In genomic region chr1:25688390-25689119, GRCh38 we compare ENCODE assay signal across 14 cellular contexts.
DNase-seq lines count a peak whose midpoint lies in the region; ATAC-seq and TF ChIP-seq lines count a peak whose summit lies in the region.
"Had no signal": no experiment of that assay in that cellular context is flagged by ENCODE, and none has a peak within 500 bp of the region (broad histone marks: within the 10 kb centered on the region; RNA-seq: fewer than 3 reads in every experiment).

No MANE protein-coding gene starts in this region.

- no peak overlapping the region for H3K4me3 Mint-ChIP-seq in stimulated activated naive B cell treated with anti-CD40 and anti-IgM and Interleukin-4, amounts not matched to agents 10 μg/mL and 1 μg/mL and 100 μg/mL, for 72 hours
- H3K4me3 Mint-ChIP-seq: activated CD4-positive, alpha-beta memory T cell treated with anti-CD3 and anti-CD28 coated beads for 36 hours; activated naive CD8-positive, alpha-beta T cell; neural progenitor cell had no signal

- H3K9me3 Mint-ChIP-seq in stimulated activated naive B cell treated with anti-CD40 and anti-IgM and Interleukin-4, amounts not matched to agents 10 μg/mL and 1 μg/mL and 100 μg/mL, for 72 hours: no peaks in the 10 kb centered on the region
- H3K9me3 Mint-ChIP-seq: activated CD4-positive, alpha-beta memory T cell treated with anti-CD3 and anti-CD28 coated beads for 36 hours; neural progenitor cell had no signal

- H3K36me3 ChIP-seq in tibial artery: no peaks in the 10 kb centered on the region
- H3K36me3 ChIP-seq: neural progenitor cell had no signal

- ATAC-seq in right cardiac atrium (peak; percentile 53), GM21737 (IDR thresholded peaks at IDR 0.05; ENCODE audit: unreplicated experiment) (no peak)
- ATAC-seq in stimulated activated naive B cell treated with anti-CD40 and anti-IgM and Interleukin-4, amounts not matched to agents 10 μg/mL and 1 μg/mL and 100 μg/mL, for 72 hours (replicated peaks): no peak

- WGBS in right cardiac atrium: 49% methylated on average over 9 of the region's 9 CpGs

- H3K27ac ChIP-seq in right cardiac atrium (ENCODE audit: low read length) (peak overlapping the region; percentile 42), tibial artery (peak overlapping the region; percentile 57 to 70)
- H3K27ac ChIP-seq: neural progenitor cell had no signal

- DNase-seq in DMS79 treated with DMSO at 0.1 percent for 48 hours (lab: John Stamatoyannopoulos, UW) (peak; percentile 22), DMS79 (lab: John Stamatoyannopoulos, UW) (no peak), astrocyte of the hippocampus (ENCODE audit: low read depth, low spot score) (peak; percentile 36), right cardiac atrium (peak in 2 of 3 donors; percentile 58 to 75), tibial artery (peak; percentile 79 to 92), putamen (ENCODE audit: low spot score) (no peak)
- DNase-seq in stimulated activated naive B cell treated with anti-CD40 and anti-IgM and Interleukin-4, amounts not matched to agents 10 μg/mL and 1 μg/mL and 100 μg/mL, for 72 hours: no peak
- DNase-seq: 8988T; activated CD4-positive, alpha-beta memory T cell treated with anti-CD3 and anti-CD28 coated beads for 36 hours; NCI-H774; stimulated activated CD4-positive, alpha-beta T cell treated with anti-CD3 and anti-CD28 coated beads, Interleukin-4, amount 100 ng/mL, for 1 hour had no signal

- no peaks in the 10 kb centered on the region for H3K36me3 Mint-ChIP-seq in stimulated activated naive B cell treated with anti-CD40 and anti-IgM and Interleukin-4, amounts not matched to agents 10 μg/mL and 1 μg/mL and 100 μg/mL, for 72 hours
- H3K36me3 Mint-ChIP-seq: activated CD4-positive, alpha-beta memory T cell treated with anti-CD3 and anti-CD28 coated beads for 36 hours; neural progenitor cell had no signal

- no peak overlapping the region for H3K4me3 ChIP-seq in right cardiac atrium (ENCODE audit: low read length)
- no peak overlapping the region for H3K4me3 ChIP-seq in tibial artery
- H3K4me3 ChIP-seq: neural progenitor cell had no signal

- H3K27me3 ChIP-seq in right cardiac atrium (ENCODE audit: control insufficient read depth, insufficient read depth): no peaks in the 10 kb centered on the region
- H3K27me3 ChIP-seq in tibial artery: no peaks in the 10 kb centered on the region
- H3K27me3 ChIP-seq: neural progenitor cell had no signal

- H3K27me3 Mint-ChIP-seq in stimulated activated naive B cell treated with anti-CD40 and anti-IgM and Interleukin-4, amounts not matched to agents 10 μg/mL and 1 μg/mL and 100 μg/mL, for 72 hours: peaks cover 7 to 14% of the 10 kb centered on the region in 2 donors
- H3K27me3 Mint-ChIP-seq: activated CD4-positive, alpha-beta memory T cell treated with anti-CD3 and anti-CD28 coated beads for 36 hours; activated naive CD8-positive, alpha-beta T cell had no signal

- no peaks in the 10 kb centered on the region for H3K4me1 Mint-ChIP-seq in stimulated activated naive B cell treated with anti-CD40 and anti-IgM and Interleukin-4, amounts not matched to agents 10 μg/mL and 1 μg/mL and 100 μg/mL, for 72 hours

- intact Hi-C loops in right cardiac atrium (cut with DNase I): loop anchor here in 2 of 4 donors (10.0 kb wide), 1 partner anchor 74 kb away; the partner anchor contains the start of gene MAN1C1 (in 2 of the 2)
- intact Hi-C loops in tibial artery (cut with DNase I; ENCODE audit: low total_unique reads): no loop called here

- H3K27ac Mint-ChIP-seq in stimulated activated naive B cell treated with anti-CD40 and anti-IgM and Interleukin-4, amounts not matched to agents 10 μg/mL and 1 μg/mL and 100 μg/mL, for 72 hours: no peak overlapping the region
- H3K27ac Mint-ChIP-seq: activated CD4-positive, alpha-beta memory T cell treated with anti-CD3 and anti-CD28 coated beads for 36 hours; neural progenitor cell had no signal

- no peak for TF ChIP-seq CTCF in tibial artery (IDR thresholded peaks at IDR 0.05)

- H3K4me1 ChIP-seq in right cardiac atrium (ENCODE audit: control insufficient read depth, insufficient read depth, low read length) (peaks cover 6% of the 10 kb centered on the region), tibial artery (peaks cover 0 to 43% (median 23%) of the 10 kb centered on the region in 4 donors)
- H3K4me1 ChIP-seq: neural progenitor cell had no signal

- H3K9me3 ChIP-seq in right cardiac atrium (ENCODE audit: control insufficient read depth, low read length): no peaks in the 10 kb centered on the region
- no peaks in the 10 kb centered on the region for H3K9me3 ChIP-seq in tibial artery

Comparison
In these comparisons a context has a peak if more than half of its experiments do, and no peak if none do; other contexts are left out.
1. DNase-seq: peak in DMS79 treated with DMSO at 0.1 percent for 48 hours (single experiment), astrocyte of the hippocampus (single experiment), right cardiac atrium (2 of 3) and tibial artery (2 of 2); none in DMS79 (single experiment), putamen (single experiment) and stimulated activated naive B cell treated with anti-CD40 and anti-IgM and Interleukin-4, amounts not matched to agents 10 μg/mL and 1 μg/mL and 100 μg/mL, for 72 hours (single experiment).
2. ATAC-seq: peak in right cardiac atrium (2 of 2); none in GM21737 (single experiment) and stimulated activated naive B cell treated with anti-CD40 and anti-IgM and Interleukin-4, amounts not matched to agents 10 μg/mL and 1 μg/mL and 100 μg/mL, for 72 hours (0 of 2).